In the genomic region with DNA sequence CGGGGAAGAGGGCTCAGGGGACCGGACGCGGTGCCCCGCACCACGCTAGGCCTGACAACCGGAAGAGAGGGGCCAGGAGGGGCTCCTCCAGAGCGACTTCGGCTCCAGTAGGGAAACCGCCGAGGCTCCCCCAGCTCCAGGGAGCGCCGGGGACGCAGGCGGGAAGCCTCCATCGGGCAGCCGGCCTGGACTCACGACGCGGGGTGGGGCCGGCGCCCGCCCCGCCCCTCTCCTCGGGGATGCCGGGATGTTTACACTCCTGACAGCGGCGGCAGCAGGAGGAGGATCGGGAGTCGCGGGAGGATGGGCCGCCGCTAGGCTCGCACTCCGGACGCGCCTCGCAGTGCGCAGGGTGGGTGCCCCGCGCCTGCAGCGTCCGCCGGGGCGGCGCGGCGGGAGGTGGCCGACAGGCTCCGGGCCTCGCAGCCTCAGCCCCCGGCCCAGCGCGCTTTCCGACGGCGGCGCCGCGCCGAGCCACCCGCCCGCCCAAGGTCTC, we compare ENCODE assay signal across 7 cellular contexts.
A peak's percentile ranks its signal among the peaks of the same experiment; 100 is the strongest.
DNase-seq lines count a peak whose midpoint lies in the region; ATAC-seq and FAIRE-seq lines count a peak whose summit lies in the region.

A gene (plus strand): TSS at position 254 of the 496 bp plus-strand sequence. CDS start 75,583 bp downstream, outside the sequence.

- DNase-seq in GM18507 (ENCODE audit: extremely low spot score, insufficient read length, low read depth) (peak; percentile 30), NCI-H187 (lab: John Stamatoyannopoulos, UW) (peak; percentile 19 to 28), T-helper 2 cell (peak; percentile 39 to 84 (median 45)), astrocyte of the hippocampus (ENCODE audit: low read depth, low spot score) (peak; percentile 94), hepatic stellate cell (ENCODE audit: low spot score) (peak; percentile 88), putamen (ENCODE audit: low spot score) (peak; percentile 83)

- FAIRE-seq in GM18507 (lab: Jason Lieb, UNC) = peak; percentile 18

- peak; percentile 47 for ATAC-seq in HG02885 (IDR thresholded peaks at IDR 0.05; ENCODE audit: poor library complexity, unreplicated experiment)

Comparison
In these comparisons a context has a peak if more than half of its experiments do, and no peak if none do; other contexts are left out.
1. Peak in every context shown above with its lines: DNase-seq and ATAC-seq.
2. DNase-seq: peak in every context shown above with its lines; median percentile 94 in astrocyte of the hippocampus; 88 in hepatic stellate cell; 83 in putamen; 45 in T-helper 2 cell; 30 in GM18507; 24 in NCI-H187.